In the genomic region with DNA sequence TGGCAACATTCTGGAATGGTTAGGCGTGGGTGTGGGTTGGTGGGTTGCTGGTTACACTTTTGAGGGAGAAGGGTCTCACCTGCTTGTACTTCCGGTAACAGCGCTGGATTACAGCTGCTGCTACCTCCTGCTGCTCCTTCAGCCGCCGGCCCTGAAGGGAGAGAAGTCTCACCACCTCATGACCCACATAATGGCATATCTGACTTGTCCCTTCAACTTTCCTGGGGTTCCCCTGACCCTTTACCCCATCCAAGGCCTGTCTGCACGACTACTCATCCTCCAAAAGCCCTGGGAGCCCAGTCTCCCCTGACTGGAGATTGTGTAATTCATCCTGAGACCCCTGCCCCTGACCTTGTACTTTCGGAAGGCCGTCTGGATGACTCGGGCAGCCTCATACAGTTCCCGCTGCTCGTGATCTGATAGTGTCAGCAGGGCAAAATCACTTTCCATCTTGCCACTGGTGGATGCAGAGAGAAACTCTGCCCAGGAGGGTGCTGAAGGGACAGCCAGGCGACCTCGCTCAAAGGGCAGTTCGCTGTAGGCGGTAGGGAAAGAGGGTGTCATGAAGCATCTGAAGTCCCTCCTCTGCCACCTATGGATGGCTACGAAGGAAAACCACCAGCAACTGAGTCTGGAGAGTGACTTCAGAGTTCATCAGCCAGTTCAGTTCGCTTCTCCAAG, we compare ENCODE assay signal across 1 cellular context.
TF ChIP-seq lines count a peak whose summit lies in the region.

No MANE protein-coding gene starts in this region.

TF ChIP-seq in HCT116, 20 proteins besides CTCF, POLR2A, EP300 and RAD21:
- no peak for TF ChIP-seq ZFX (IDR thresholded peaks at IDR 0.05)
- TF ChIP-seq, protein P1, sequence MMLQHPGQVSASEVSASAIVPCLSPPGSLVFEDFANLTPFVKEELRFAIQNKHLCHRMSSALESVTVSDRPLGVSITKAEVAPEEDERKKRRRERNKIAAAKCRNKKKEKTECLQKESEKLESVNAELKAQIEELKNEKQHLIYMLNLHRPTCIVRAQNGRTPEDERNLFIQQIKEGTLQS (IDR thresholded peaks at IDR 0.05) = no peak
- TF ChIP-seq MAX (IDR thresholded peaks at IDR 0.05) = no peak
- no peak for TF ChIP-seq ELF1 (IDR thresholded peaks at IDR 0.05; ENCODE audit: borderline replicate concordance, low read depth)
- TF ChIP-seq, protein P2, sequence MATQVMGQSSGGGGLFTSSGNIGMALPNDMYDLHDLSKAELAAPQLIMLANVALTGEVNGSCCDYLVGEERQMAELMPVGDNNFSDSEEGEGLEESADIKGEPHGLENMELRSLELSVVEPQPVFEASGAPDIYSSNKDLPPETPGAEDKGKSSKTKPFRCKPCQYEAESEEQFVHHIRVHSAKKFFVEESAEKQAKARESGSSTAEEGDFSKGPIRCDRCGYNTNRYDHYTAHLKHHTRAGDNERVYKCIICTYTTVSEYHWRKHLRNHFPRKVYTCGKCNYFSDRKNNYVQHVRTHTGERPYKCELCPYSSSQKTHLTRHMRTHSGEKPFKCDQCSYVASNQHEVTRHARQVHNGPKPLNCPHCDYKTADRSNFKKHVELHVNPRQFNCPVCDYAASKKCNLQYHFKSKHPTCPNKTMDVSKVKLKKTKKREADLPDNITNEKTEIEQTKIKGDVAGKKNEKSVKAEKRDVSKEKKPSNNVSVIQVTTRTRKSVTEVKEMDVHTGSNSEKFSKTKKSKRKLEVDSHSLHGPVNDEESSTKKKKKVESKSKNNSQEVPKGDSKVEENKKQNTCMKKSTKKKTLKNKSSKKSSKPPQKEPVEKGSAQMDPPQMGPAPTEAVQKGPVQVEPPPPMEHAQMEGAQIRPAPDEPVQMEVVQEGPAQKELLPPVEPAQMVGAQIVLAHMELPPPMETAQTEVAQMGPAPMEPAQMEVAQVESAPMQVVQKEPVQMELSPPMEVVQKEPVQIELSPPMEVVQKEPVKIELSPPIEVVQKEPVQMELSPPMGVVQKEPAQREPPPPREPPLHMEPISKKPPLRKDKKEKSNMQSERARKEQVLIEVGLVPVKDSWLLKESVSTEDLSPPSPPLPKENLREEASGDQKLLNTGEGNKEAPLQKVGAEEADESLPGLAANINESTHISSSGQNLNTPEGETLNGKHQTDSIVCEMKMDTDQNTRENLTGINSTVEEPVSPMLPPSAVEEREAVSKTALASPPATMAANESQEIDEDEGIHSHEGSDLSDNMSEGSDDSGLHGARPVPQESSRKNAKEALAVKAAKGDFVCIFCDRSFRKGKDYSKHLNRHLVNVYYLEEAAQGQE (IDR thresholded peaks at IDR 0.05; ENCODE audit: low read depth) = no peak
- TF ChIP-seq CEBPB (IDR thresholded peaks at IDR 0.05; ENCODE audit: low read depth) = no peak
- TF ChIP-seq SRF (IDR thresholded peaks at IDR 0.05; ENCODE audit: low read depth) = no peak
- TF ChIP-seq EGR1 (IDR thresholded peaks at IDR 0.05; ENCODE audit: low read depth) = no peak
- TF ChIP-seq CBX3 (IDR thresholded peaks at IDR 0.05; ENCODE audit: low read depth) = no peak
- no peak for TF ChIP-seq FOSL1 (IDR thresholded peaks at IDR 0.05; ENCODE audit: low read depth)
